ENCODE assay signal across 22 cellular contexts in genomic region chr2:109411648-109412325, GRCh38.
"Had no signal": no experiment of that assay in that cellular context is flagged by ENCODE, and none has a peak within 500 bp of the region (broad histone marks: within the 10 kb centered on the region; RNA-seq: fewer than 3 reads in every experiment).

No MANE protein-coding gene starts in this region.

- H3K4me3 Mint-ChIP-seq: central memory CD8-positive, alpha-beta T cell; memory B cell; natural killer cell treated with Interleukin-12 subunit alpha and Interleukin-12 subunit beta and Interleukin-15 and Interleukin-18, amount 100 ng/mL, for 72 hours; stimulated activated naive B cell treated with anti-CD40 and anti-IgM and Interleukin-4, amounts not matched to agents 10 μg/mL and 1 μg/mL and 100 μg/mL, for 72 hours; stimulated activated naive CD8-positive, alpha-beta T cell treated with anti-CD3 and anti-CD28 coated beads, Interleukin-15, amount 100 ng/mL, for 72 hours had no signal

- H3K27me3 Mint-ChIP-seq: central memory CD8-positive, alpha-beta T cell; natural killer cell treated with Interleukin-12 subunit alpha and Interleukin-12 subunit beta and Interleukin-15 and Interleukin-18, amount 100 ng/mL, for 72 hours; stimulated activated naive B cell treated with anti-CD40 and anti-IgM and Interleukin-4, amounts not matched to agents 10 μg/mL and 1 μg/mL and 100 μg/mL, for 72 hours; stimulated activated naive CD8-positive, alpha-beta T cell treated with anti-CD3 and anti-CD28 coated beads, Interleukin-15, amount 100 ng/mL, for 72 hours had no signal

- H3K4me1 ChIP-seq: breast epithelium, left ventricle myocardium inferior, lower lobe of right lung, pancreas, prostate gland, right lobe of liver, upper lobe of right lung had no signal

- ATAC-seq: natural killer cell treated with Interleukin-12 subunit alpha and Interleukin-12 subunit beta and Interleukin-15 and Interleukin-18, amount 100 ng/mL, for 72 hours; pancreas; right lobe of liver; stimulated activated naive B cell treated with anti-CD40 and anti-IgM and Interleukin-4, amounts not matched to agents 10 μg/mL and 1 μg/mL and 100 μg/mL, for 72 hours; stimulated activated naive CD8-positive, alpha-beta T cell treated with anti-CD3 and anti-CD28 coated beads, Interleukin-15, amount 100 ng/mL, for 72 hours; upper lobe of right lung had no signal

- H3K9me3 Mint-ChIP-seq: central memory CD8-positive, alpha-beta T cell; memory B cell; natural killer cell treated with Interleukin-12 subunit alpha and Interleukin-12 subunit beta and Interleukin-15 and Interleukin-18, amount 100 ng/mL, for 72 hours; stimulated activated naive B cell treated with anti-CD40 and anti-IgM and Interleukin-4, amounts not matched to agents 10 μg/mL and 1 μg/mL and 100 μg/mL, for 72 hours; stimulated activated naive CD8-positive, alpha-beta T cell treated with anti-CD3 and anti-CD28 coated beads, Interleukin-15, amount 100 ng/mL, for 72 hours had no signal

- H3K36me3 ChIP-seq: breast epithelium, esophagus muscularis mucosa, left ventricle myocardium inferior, lower lobe of right lung, pancreas, prostate gland, right lobe of liver, tibial nerve, upper lobe of right lung had no signal

- H3K4me3 ChIP-seq: breast epithelium, esophagus muscularis mucosa, left ventricle myocardium inferior, lower lobe of right lung, pancreas, prostate gland, right lobe of liver, skin epidermis, testis, tibial nerve, upper lobe of right lung had no signal

- H3K27me3 ChIP-seq: breast epithelium, esophagus muscularis mucosa, pancreas, right lobe of liver, testis, tibial nerve, upper lobe of right lung had no signal

- H3K27ac Mint-ChIP-seq: memory B cell; natural killer cell treated with Interleukin-12 subunit alpha and Interleukin-12 subunit beta and Interleukin-15 and Interleukin-18, amount 100 ng/mL, for 72 hours; stimulated activated naive B cell treated with anti-CD40 and anti-IgM and Interleukin-4, amounts not matched to agents 10 μg/mL and 1 μg/mL and 100 μg/mL, for 72 hours; stimulated activated naive CD8-positive, alpha-beta T cell treated with anti-CD3 and anti-CD28 coated beads, Interleukin-15, amount 100 ng/mL, for 72 hours had no signal

- H3K4me1 Mint-ChIP-seq: central memory CD8-positive, alpha-beta T cell; memory B cell; stimulated activated naive B cell treated with anti-CD40 and anti-IgM and Interleukin-4, amounts not matched to agents 10 μg/mL and 1 μg/mL and 100 μg/mL, for 72 hours; stimulated activated naive CD8-positive, alpha-beta T cell treated with anti-CD3 and anti-CD28 coated beads, Interleukin-15, amount 100 ng/mL, for 72 hours had no signal

- H3K9me3 ChIP-seq: breast epithelium, esophagus muscularis mucosa, left ventricle myocardium inferior, lower lobe of right lung, pancreas, prostate gland, right lobe of liver, testis, tibial nerve, upper lobe of right lung had no signal

- H3K36me3 Mint-ChIP-seq: memory B cell; natural killer cell treated with Interleukin-12 subunit alpha and Interleukin-12 subunit beta and Interleukin-15 and Interleukin-18, amount 100 ng/mL, for 72 hours; stimulated activated naive B cell treated with anti-CD40 and anti-IgM and Interleukin-4, amounts not matched to agents 10 μg/mL and 1 μg/mL and 100 μg/mL, for 72 hours had no signal

- DNase-seq: effector memory CD4-positive, alpha-beta T cell; foreskin melanocyte; islet precursor cell; left ventricle myocardium inferior; lower lobe of right lung; midbrain; right lobe of liver; stimulated activated CD4-positive, alpha-beta T cell treated with anti-CD3 and anti-CD28 coated beads, Interleukin-2, amount 100 ng/mL, for 24 hours; stimulated activated CD4-positive, alpha-beta T cell treated with anti-CD3 and anti-CD28 coated beads, Interleukin-4, amount 100 ng/mL, for 4 hours; stimulated activated naive B cell treated with anti-CD40 and anti-IgM and Interleukin-4, amounts not matched to agents 10 μg/mL and 1 μg/mL and 100 μg/mL, for 72 hours; stimulated activated naive CD8-positive, alpha-beta T cell treated with anti-CD3 and anti-CD28 coated beads, Interleukin-15, amount 100 ng/mL, for 72 hours; testis; upper lobe of right lung had no signal
